9 cellular contexts compared by ENCODE assay signal in genomic region chr10:63273575-63273974, GRCh38.
DNase-seq lines count a peak whose midpoint lies in the region; ATAC-seq and TF ChIP-seq lines count a peak whose summit lies in the region.
"Had no signal": no experiment of that assay in that cellular context is flagged by ENCODE, and none has a peak within 500 bp of the region (broad histone marks: within the 10 kb centered on the region; RNA-seq: fewer than 3 reads in every experiment).

No MANE protein-coding gene starts in this region.

- H3K4me1 ChIP-seq in CD8-positive, alpha-beta T cell (ENCODE audit: insufficient read depth, low read length), result peaks cover 19% of the 10 kb centered on the region
- H3K4me1 ChIP-seq in muscle layer of duodenum (ENCODE audit: control insufficient read depth in 1 of 2, insufficient read depth in 2 of 2, low read length in 2 of 2), result peaks cover 0 to 17% of the 10 kb centered on the region in 2 donors

- peaks cover 34% of the 10 kb centered on the region for H3K4me1 Mint-ChIP-seq in CD8-positive, alpha-beta T cell (ENCODE audit: low read depth)
- peaks cover 20% of the 10 kb centered on the region for H3K4me1 Mint-ChIP-seq in activated T-helper 2 cell treated with anti-CD3 and anti-CD28 coated beads, Interferon-gamma antibody, Interleukin-2, Interleukin-4, amounts not matched to agents 10 μg/mL and 5 μg/mL and 100 μg/mL, durations not matched to agents 14 hours and 24 hours and 36 hours (ENCODE audit: low read depth)

- POLR2A ChIA-PET in CD8-positive, alpha-beta T cell (lab: Charles Lee), result no interaction called here
- POLR2A ChIA-PET in HEK293T (lab: Yijun Ruan, JAX), result no interaction called here

- H3K4me3 ChIP-seq in CD8-positive, alpha-beta T cell (ENCODE audit: low read depth, low read length), result no peak overlapping the region
- no peak overlapping the region for H3K4me3 ChIP-seq in muscle layer of duodenum (ENCODE audit: low read depth in 1 of 2, low read length in 2 of 2)

- H3K27me3 ChIP-seq in CD8-positive, alpha-beta T cell (ENCODE audit: insufficient read depth, low read length), result no peaks in the 10 kb centered on the region
- no peaks in the 10 kb centered on the region for H3K27me3 ChIP-seq in muscle layer of duodenum (ENCODE audit: low read depth, low read length)

- no peaks in the 10 kb centered on the region for H3K9me3 ChIP-seq in CD8-positive, alpha-beta T cell (ENCODE audit: low read length)
- H3K9me3 ChIP-seq in KOPT-K1 (ENCODE audit: insufficient read depth, low read length, poor library complexity, severe bottlenecking) (no peaks in the 10 kb centered on the region), muscle layer of duodenum (ENCODE audit: control insufficient read depth in 1 of 2, low read length in 2 of 2) (no peaks in the 10 kb centered on the region)

- peaks cover 4% of the 10 kb centered on the region for H3K36me3 Mint-ChIP-seq in CD8-positive, alpha-beta T cell
- no peaks in the 10 kb centered on the region for H3K36me3 Mint-ChIP-seq in activated T-helper 2 cell treated with anti-CD3 and anti-CD28 coated beads, Interferon-gamma antibody, Interleukin-2, Interleukin-4, amounts not matched to agents 10 μg/mL and 5 μg/mL and 100 μg/mL, durations not matched to agents 14 hours and 24 hours and 36 hours (ENCODE audit: low read depth)

- CTCF ChIA-PET in CD8-positive, alpha-beta T cell (lab: Charles Lee), result interaction anchor here (1.1 kb wide), 1 partner anchor 17 kb away, joined by 4 read pairs; no protein-coding TSS in a partner anchor
- CTCF ChIA-PET in HEK293T (lab: Yijun Ruan, JAX), result no interaction called here

- no peaks in the 10 kb centered on the region for H3K9me3 Mint-ChIP-seq in CD8-positive, alpha-beta T cell
- H3K9me3 Mint-ChIP-seq in activated T-helper 2 cell treated with anti-CD3 and anti-CD28 coated beads, Interferon-gamma antibody, Interleukin-2, Interleukin-4, amounts not matched to agents 10 μg/mL and 5 μg/mL and 100 μg/mL, durations not matched to agents 14 hours and 24 hours and 36 hours, result no peaks in the 10 kb centered on the region

- H3K27ac ChIP-seq in CD8-positive, alpha-beta T cell (ENCODE audit: low read depth, low read length), result peak overlapping the region; percentile 52
- H3K27ac ChIP-seq in KOPT-K1 (ENCODE audit: low read depth, low read length, poor library complexity, severe bottlenecking), result peak overlapping the region; percentile 2
- H3K27ac ChIP-seq in muscle layer of duodenum (ENCODE audit: low read length), result peak overlapping the region; percentile 39

- no peaks in the 10 kb centered on the region for H3K36me3 ChIP-seq in CD8-positive, alpha-beta T cell (ENCODE audit: insufficient read depth, low read length)
- H3K36me3 ChIP-seq in KOPT-K1 (ENCODE audit: insufficient read depth, low read length) (no peaks in the 10 kb centered on the region), muscle layer of duodenum (ENCODE audit: control insufficient read depth in 1 of 2, insufficient read depth in 2 of 2, low read length in 2 of 2) (peaks cover 0 to 5% of the 10 kb centered on the region in 2 donors)

- intact Hi-C loops in CD8-positive, alpha-beta T cell (cut with DNase I, micrococcal nuclease), result loop anchor here in 1 of 2 experiments (2.0 to 5.0 kb wide), 2 partner anchors 47 to 114 kb away; no protein-coding TSS in a partner anchor
- intact Hi-C loops in activated T-helper 2 cell treated with anti-CD3 and anti-CD28 coated beads, Interferon-gamma antibody, Interleukin-2, Interleukin-4, amounts not matched to agents 10 μg/mL and 5 μg/mL and 100 μg/mL, durations not matched to agents 14 hours and 24 hours and 36 hours (cut with micrococcal nuclease), result no loop called here

- peak overlapping the region; percentile 92 for H3K27ac Mint-ChIP-seq in CD8-positive, alpha-beta T cell
- H3K27ac Mint-ChIP-seq in activated T-helper 2 cell treated with anti-CD3 and anti-CD28 coated beads, Interferon-gamma antibody, Interleukin-2, Interleukin-4, amounts not matched to agents 10 μg/mL and 5 μg/mL and 100 μg/mL, durations not matched to agents 14 hours and 24 hours and 36 hours, result peak overlapping the region; percentile 47

- peak overlapping the region; percentile 57 for H3K4me3 Mint-ChIP-seq in CD8-positive, alpha-beta T cell
- H3K4me3 Mint-ChIP-seq in activated T-helper 2 cell treated with anti-CD3 and anti-CD28 coated beads, Interferon-gamma antibody, Interleukin-2, Interleukin-4, amounts not matched to agents 10 μg/mL and 5 μg/mL and 100 μg/mL, durations not matched to agents 14 hours and 24 hours and 36 hours (ENCODE audit: low read depth), result no peak overlapping the region

- ATAC-seq in CD8-positive, alpha-beta T cell, result no peak
- no peak for ATAC-seq in HG03095 (IDR thresholded peaks at IDR 0.05; ENCODE audit: unreplicated experiment)

- DNase-seq in CD8-positive, alpha-beta T cell, result no peak
- no peak for DNase-seq in activated T-helper 2 cell treated with anti-CD3 and anti-CD28 coated beads, Interferon-gamma antibody, Interleukin-2, Interleukin-4, amounts not matched to agents 10 μg/mL and 5 μg/mL and 100 μg/mL, durations not matched to agents 14 hours and 24 hours and 36 hours (ENCODE audit: low spot score)
- no peak for DNase-seq in activated effector memory CD4-positive, alpha-beta T cell treated with anti-CD3 and anti-CD28 coated beads, Interleukin-2, amount 50 U/mL, for 16 hours
- DNase-seq in NCI-H2107 treated with DMSO at 0.1 percent for 48 hours (lab: John Stamatoyannopoulos, UW; ENCODE audit: unreplicated experiment) (no peak), HEK293T (ENCODE audit: extremely low spot score) (no peak)
- DNase-seq: EL had no signal

- H3K27me3 Mint-ChIP-seq in CD8-positive, alpha-beta T cell (ENCODE audit: low read depth), result no peaks in the 10 kb centered on the region
- no peaks in the 10 kb centered on the region for H3K27me3 Mint-ChIP-seq in activated T-helper 2 cell treated with anti-CD3 and anti-CD28 coated beads, Interferon-gamma antibody, Interleukin-2, Interleukin-4, amounts not matched to agents 10 μg/mL and 5 μg/mL and 100 μg/mL, durations not matched to agents 14 hours and 24 hours and 36 hours (ENCODE audit: low read depth)

- TF ChIP-seq CTCF in CD8-positive, alpha-beta T cell (IDR thresholded peaks at IDR 0.05), result no peak

TF ChIP-seq in HEK293T, 16 proteins besides CTCF, POLR2A, EP300 and RAD21:
- no peak for TF ChIP-seq BHLHE40 (IDR thresholded peaks at IDR 0.05; ENCODE audit: borderline replicate concordance)
- TF ChIP-seq TARDBP (IDR thresholded peaks at IDR 0.05), result no peak
- no peak for TF ChIP-seq ELF4 (IDR thresholded peaks at IDR 0.05)
- TF ChIP-seq FOXM1 (IDR thresholded peaks at IDR 0.05; ENCODE audit: borderline replicate concordance), result no peak
- TF ChIP-seq ZNF384 (IDR thresholded peaks at IDR 0.05), result no peak
TF ChIP-seq in HEK293T: peak in this region for 0.

Comparison
In these comparisons a context has a peak if more than half of its experiments do, and no peak if none do; other contexts are left out.
1. H3K27ac ChIP-seq: peak in every context shown above with its lines; median percentile 52 in CD8-positive, alpha-beta T cell; 39 in muscle layer of duodenum; 2 in KOPT-K1.